Comparison of ENCODE assay signal across 11 cellular contexts in genomic region chr19:19399733-19400438, GRCh38. TPM values are rescaled to one million over a fixed set of nuclear protein-coding genes. Genes with fewer than 3 reads are reported as not detected.
DNase-seq lines count a peak whose midpoint lies in the region; ATAC-seq, FAIRE-seq and TF ChIP-seq lines count a peak whose summit lies in the region.
"Had no signal": no experiment of that assay in that cellular context is flagged by ENCODE, and none has a peak within 500 bp of the region (broad histone marks: within the 10 kb centered on the region; RNA-seq: fewer than 3 reads in every experiment).

No MANE protein-coding gene starts in this region.

- TF ChIP-seq CTCF in CD4-positive, alpha-beta T cell (IDR thresholded peaks at IDR 0.05), result no peak
- TF ChIP-seq CTCF in GM12878 (IDR thresholded peaks at IDR 0.05 in 2 of 3, conservative IDR thresholded peaks at IDR 0.05 in 1 of 3; ENCODE audit: control insufficient read depth in 2 of 3, extremely low read depth in 1 of 3, insufficient read depth in 1 of 3, low read depth in 3 of 3, low read length in 3 of 3), result no peak

- intact Hi-C loops in CD4-positive, alpha-beta T cell (cut with DNase I, micrococcal nuclease), result no loop called here
- intact Hi-C loops in GM12878 (cut with micrococcal nuclease; ENCODE audit: unreplicated experiment) (no loop called here), left ventricle myocardium superior (cut with micrococcal nuclease) (no loop called here)

- H3K4me1 Mint-ChIP-seq in CD4-positive, alpha-beta T cell (ENCODE audit: low read depth), result peaks cover 46% of the 10 kb centered on the region
- peaks cover 18 to 64% (median 46%) of the 10 kb centered on the region in 4 donors for H3K4me1 Mint-ChIP-seq in naive thymus-derived CD8-positive, alpha-beta T cell

- no peak for FAIRE-seq in GM12878 (lab: Jason Lieb, UNC)
- no peak for FAIRE-seq in frontal cortex (lab: Jason Lieb, UNC)

- H3K27ac Mint-ChIP-seq in CD4-positive, alpha-beta T cell, result peak overlapping the region; percentile 25
- peak overlapping the region in 6 of 10 donors; percentile 11 to 52 (median 46) for H3K27ac Mint-ChIP-seq in naive thymus-derived CD8-positive, alpha-beta T cell

- H3K9me3 ChIP-seq in CD4-positive, alpha-beta T cell (ENCODE audit: control insufficient read depth, low read length), result no peaks in the 10 kb centered on the region
- no peaks in the 10 kb centered on the region for H3K9me3 ChIP-seq in GM12878 (replicated peaks; ENCODE audit: control insufficient read depth, insufficient read depth, low read length)

- H3K4me3 Mint-ChIP-seq in CD4-positive, alpha-beta T cell, result no peak overlapping the region
- H3K4me3 Mint-ChIP-seq in naive thymus-derived CD8-positive, alpha-beta T cell, result no peak overlapping the region

- H3K9ac ChIP-seq in GM12878 (ENCODE audit: control insufficient read depth, insufficient read depth, low read length), result no peak overlapping the region

- H3K27me3 Mint-ChIP-seq in CD4-positive, alpha-beta T cell, result no peaks in the 10 kb centered on the region
- H3K27me3 Mint-ChIP-seq in naive thymus-derived CD8-positive, alpha-beta T cell, result no peaks in the 10 kb centered on the region

- no peaks in the 10 kb centered on the region for H3K27me3 ChIP-seq in CD4-positive, alpha-beta T cell (ENCODE audit: control insufficient read depth, insufficient read depth, low read length)
- H3K27me3 ChIP-seq in GM12878 (replicated peaks in 1 of 2; ENCODE audit: control insufficient read depth in 2 of 2, insufficient read depth in 2 of 2, low read length in 1 of 2), result no peaks in the 10 kb centered on the region

- no peak for TF ChIP-seq POLR2A in GM12878 (IDR thresholded peaks at IDR 0.05; ENCODE audit: low read depth, low read length)

- peaks cover 4% of the 10 kb centered on the region for H3K79me2 ChIP-seq in GM12878 (ENCODE audit: control insufficient read depth, insufficient read depth, low read length)

- DNase-seq in CD4-positive, alpha-beta T cell, result no peak
- DNase-seq in HT1080 (ENCODE audit: low read depth) (peak; percentile 15), GM12878 (ENCODE audit: low read depth, low spot score) (no peak), frontal cortex (ENCODE audit: low spot score in 2 of 2) (no peak), medulla oblongata (ENCODE audit: extremely low spot score) (no peak), left ventricle myocardium superior (no peak)
- DNase-seq in naive thymus-derived CD8-positive, alpha-beta T cell, result no peak
- DNase-seq: cortex of kidney, MM.1S, occipital lobe had no signal

- BruUV-seq in GM12878 (replicated peaks; lab: Mats Ljungman, UMichigan), result TSS peak; percentile 21

- TF ChIP-seq RAD21 in GM12878 (IDR thresholded peaks at IDR 0.05; ENCODE audit: insufficient read depth, low read depth, low read length), result no peak

- H3K36me3 ChIP-seq in GM12878 (ENCODE audit: control insufficient read depth in 2 of 2, insufficient read depth in 2 of 2, low read length in 1 of 2), result no peaks in the 10 kb centered on the region

- CTCF ChIA-PET in CD4-positive, alpha-beta T cell (lab: Charles Lee), result no interaction called here
- CTCF ChIA-PET in GM12878 (lab: Yijun Ruan, JAX), result no interaction called here

- peaks cover 6% of the 10 kb centered on the region for H3K4me1 ChIP-seq in GM12878 (ENCODE audit: control insufficient read depth, insufficient read depth, low read length)

- POLR2A ChIA-PET in CD4-positive, alpha-beta T cell (lab: Charles Lee), result no interaction called here
- POLR2A ChIA-PET in GM12878 (lab: Charles Lee), result no interaction called here
- POLR2A ChIA-PET in naive thymus-derived CD8-positive, alpha-beta T cell (lab: Charles Lee), result interaction anchor here (0.7 kb wide), 3 partner anchors 10 to 197 kb away, joined by 3 read pairs; no protein-coding TSS in a partner anchor

- no peak overlapping the region for H2AFZ ChIP-seq in GM12878 (ENCODE audit: control insufficient read depth, low read depth, low read length)

- no peak for ATAC-seq in CD4-positive, alpha-beta T cell (ENCODE audit: poor library complexity)
- ATAC-seq in GM12878 (no peak), HG03520 (IDR thresholded peaks at IDR 0.05; ENCODE audit: unreplicated experiment) (no peak), left ventricle myocardium superior (no peak)
- no peak for ATAC-seq in naive thymus-derived CD8-positive, alpha-beta T cell

- no peak overlapping the region for H3K4me3 ChIP-seq in GM12878

- H4K20me1 ChIP-seq in GM12878 (ENCODE audit: control insufficient read depth, insufficient read depth), result no peaks in the 10 kb centered on the region

- RAD21 ChIA-PET in GM12878 (lab: Charles Lee; ENCODE audit: unreplicated experiment), result no interaction called here

- in situ Hi-C loops in GM12878 (cut with MboI), result no loop called here

- H3K9me3 Mint-ChIP-seq in CD4-positive, alpha-beta T cell, result no peaks in the 10 kb centered on the region
- no peaks in the 10 kb centered on the region for H3K9me3 Mint-ChIP-seq in naive thymus-derived CD8-positive, alpha-beta T cell

- no peak overlapping the region for H3K27ac ChIP-seq in CD4-positive, alpha-beta T cell (ENCODE audit: low read depth, low read length)
- H3K27ac ChIP-seq in GM12878 (ENCODE audit: control insufficient read depth, insufficient read depth), result no peak overlapping the region

- no peak for TF ChIP-seq EP300 in GM12878 (IDR thresholded peaks at IDR 0.05; ENCODE audit: borderline replicate concordance in 1 of 2, control insufficient read depth in 1 of 2, low read depth in 2 of 2, low read length in 2 of 2)

- H3K4me2 ChIP-seq in GM12878 (ENCODE audit: control insufficient read depth, insufficient read depth), result no peak overlapping the region

- WGBS in GM12878 (ENCODE audit: insufficient coverage, insufficient replicate concordance, low lambda C conversion rate, missing lambda C conversion rate), result 44% methylated on average over 9 of the region's 9 CpGs

- peaks cover 2% of the 10 kb centered on the region for H3K36me3 Mint-ChIP-seq in CD4-positive, alpha-beta T cell (ENCODE audit: low read depth)
- no peaks in the 10 kb centered on the region for H3K36me3 Mint-ChIP-seq in naive thymus-derived CD8-positive, alpha-beta T cell

- SMC1A ChIA-PET in GM12878 (lab: Charles Lee; ENCODE audit: uncharacterized antibody, unreplicated experiment), result no interaction called here

TF ChIP-seq in GM12878, 131 proteins besides CTCF, POLR2A, EP300 and RAD21 (continues in another document):
- TF ChIP-seq CREB1 (IDR thresholded peaks at IDR 0.05; ENCODE audit: low read depth) (no peak), POLR2AphosphoS2 (IDR thresholded peaks at IDR 0.05; ENCODE audit: low read depth, low read length) (no peak), HCFC1 (IDR thresholded peaks at IDR 0.05; ENCODE audit: low read length) (no peak), BCL3 (IDR thresholded peaks at IDR 0.05; ENCODE audit: borderline replicate concordance, insufficient read depth, low read depth, low read length, poor library complexity, severe bottlenecking) (no peak), MLLT1 (IDR thresholded peaks at IDR 0.05) (no peak), PML (IDR thresholded peaks at IDR 0.05; ENCODE audit: low read length) (no peak), RBBP5 (conservative IDR thresholded peaks at IDR 0.05) (no peak), SMC3 (IDR thresholded peaks at IDR 0.05; ENCODE audit: borderline replicate concordance, low read length) (no peak)

RNA-seq across cellular contexts. Expression of gene GATAD2A, which starts 5.6 kb away (rescaled TPM):
- total RNA-seq in CD4-positive, alpha-beta T cell, result 100 to 1,000 TPM; 104 to 107 TPM
- 92.7 and 121 TPM in 2 replicates for total RNA-seq in HT1080 (2014; rRNA removed; shearing (Covaris generic))
- polyA plus RNA-seq in HT1080 (2015; cell fraction: cytosol; rRNA removed), result 84.2 and 85.1 TPM in 2 replicates
- 53.9 and 70.8 TPM in 2 replicates for polyA plus RNA-seq in HT1080 (2015; cell fraction: nucleus; rRNA removed)
- total RNA-seq in GM12878 (2013; cell fraction: nucleolus; rRNA removed), result 28.7 and 30.1 TPM in 2 replicates
- total RNA-seq in GM12878 (2014; rRNA removed) (47.1 and 61.8 TPM in 2 replicates), GM12878 (2014; rRNA removed; fragmentation: Illumina TruSeq; extraction: Trizol) (27.4 and 38.4 TPM in 2 replicates), GM12878 (2021) (161 and 173 TPM in 2 replicates), frontal cortex (7.7 TPM), left ventricle myocardium superior (29.7 TPM)
- polyA plus RNA-seq in GM12878 (2011; ENCODE audit: low read depth), result 15.5 TPM
- polyA plus RNA-seq in GM12878 (2011; rRNA removed) (16.9 and 20.1 TPM in 2 replicates), GM12878 (2014; fragmentation: Illumina TruSeq; extraction: Trizol) (8.6 and 28.0 TPM in 2 replicates), GM12878 (2014; fragmentation: Nextera tagmentation; extraction: Ambion mirVana) (1 to 10 TPM; 2.6 to 2.7 TPM), GM12878 (2014; rRNA removed) (60.3 and 70.8 TPM in 2 replicates), GM12878 (2016; fragmentation: Nextera tagmentation; extraction: Ambion mirVana) (10 to 100 TPM; 31.4 to 32.7 TPM)
- 18.7 and 20.9 TPM in 2 replicates for polyA plus RNA-seq in GM12878 (2011; cell fraction: cytosol; rRNA removed)
- polyA plus RNA-seq in GM12878 (2011; cell fraction: nucleus; rRNA removed), result 21.5 and 39.0 TPM in 2 replicates
- 32.1 and 35.4 TPM in 2 replicates for polyA plus RNA-seq in GM12878 (2012)
- polyA minus RNA-seq in GM12878 (2011; rRNA and poly(A)+ RNA removed), result 16.8 and 17.2 TPM in 2 replicates
- polyA minus RNA-seq in GM12878 (2011; cell fraction: cytosol; rRNA and poly(A)+ RNA removed), result 29.5 and 34.5 TPM in 2 replicates
- polyA minus RNA-seq in GM12878 (2011; cell fraction: nucleus; rRNA and poly(A)+ RNA removed), result 5.1 and 11.0 TPM in 2 replicates
- 100 to 1,000 TPM; 101 to 107 TPM for total RNA-seq in naive thymus-derived CD8-positive, alpha-beta T cell
- 10 to 100 TPM; 14.5 to 35.1 (median 20.2) TPM for polyA plus RNA-seq in naive thymus-derived CD8-positive, alpha-beta T cell
